ENCODE assay signal across 17 cellular contexts in the genomic region with DNA sequence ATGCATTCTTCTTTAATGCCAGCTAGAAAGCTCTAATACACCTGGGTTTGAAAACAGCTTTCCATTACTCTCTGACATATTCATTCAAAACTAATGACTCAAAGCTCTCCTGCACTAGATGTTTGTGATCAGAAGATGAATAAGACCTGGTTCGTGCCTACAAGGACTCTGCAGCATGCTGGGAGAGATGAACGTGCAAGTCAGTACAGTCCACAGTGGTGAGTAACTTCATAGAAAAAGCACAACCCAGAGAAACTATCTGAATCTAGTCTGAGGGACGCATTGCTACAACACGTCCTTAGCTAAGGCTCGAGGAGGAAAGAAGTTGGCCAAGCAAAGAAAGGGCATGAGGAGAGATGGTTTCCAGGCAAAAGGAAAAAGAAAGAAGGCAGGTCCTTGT.
DNase-seq lines count a peak whose midpoint lies in the region; TF ChIP-seq lines count a peak whose summit lies in the region.
"Had no signal": no experiment of that assay in that cellular context is flagged by ENCODE, and none has a peak within 500 bp of the region (broad histone marks: within the 10 kb centered on the region; RNA-seq: fewer than 3 reads in every experiment).

No MANE protein-coding gene starts in this region.

- H3K27me3 Mint-ChIP-seq in CD14-positive monocyte (ENCODE audit: low read depth in 3 of 3): peaks cover 0 to 4% (median 0%) of the 10 kb centered on the region in 3 donors
- H3K27me3 Mint-ChIP-seq in type B pancreatic cell: no peaks in the 10 kb centered on the region

- no peaks in the 10 kb centered on the region for H3K27me3 ChIP-seq in MG63
- H3K27me3 ChIP-seq: gastrocnemius medialis, thyroid gland had no signal

- H3K4me1 Mint-ChIP-seq in CD14-positive monocyte (no peaks in the 10 kb centered on the region), type B pancreatic cell (ENCODE audit: unreplicated experiment) (peaks cover 15% of the 10 kb centered on the region)

- H3K4me3 Mint-ChIP-seq in CD14-positive monocyte (no peak overlapping the region), type B pancreatic cell (no peak overlapping the region)

- no peaks in the 10 kb centered on the region for H3K36me3 ChIP-seq in MG63
- H3K36me3 ChIP-seq: gastrocnemius medialis, thyroid gland had no signal

- H3K27ac Mint-ChIP-seq in CD14-positive monocyte: no peak overlapping the region
- H3K27ac Mint-ChIP-seq in type B pancreatic cell: no peak overlapping the region

- intact Hi-C loops in CD14-positive monocyte (cut with micrococcal nuclease): no loop called here

- H3K9me3 ChIP-seq in MG63: no peaks in the 10 kb centered on the region
- H3K9me3 ChIP-seq: gastrocnemius medialis, thyroid gland had no signal

- TF ChIP-seq CTCF in choroid plexus epithelial cell (conservative IDR thresholded peaks at IDR 0.05; ENCODE audit: low read depth, low read length): no peak
- TF ChIP-seq CTCF in CD14-positive monocyte (IDR thresholded peaks at IDR 0.05): no peak
- TF ChIP-seq CTCF in type B pancreatic cell (conservative IDR thresholded peaks at IDR 0.05): no peak

- peak; percentile 87 for DNase-seq in AG20443 (ENCODE audit: low spot score)
- peak; percentile 30 for DNase-seq in MG63
- DNase-seq in choroid plexus epithelial cell (ENCODE audit: low read depth): peak; percentile 88
- DNase-seq in myocyte (ENCODE audit: low read depth): peak; percentile 26
- no peak for DNase-seq in CD14-positive monocyte (ENCODE audit: low spot score)
- DNase-seq in type B pancreatic cell (ENCODE audit: extremely low spot score, unreplicated experiment): no peak
- DNase-seq in middle frontal gyrus (ENCODE audit: extremely low spot score, low spot score): no peak
- no peak for DNase-seq in NAMALWA (ENCODE audit: low spot score)
- DNase-seq: activated T-cell treated with anti-CD3 and anti-CD28 coated beads, Interleukin-2, amount 50 U/mL, for 1 hour; amygdala; DND-41; gastrocnemius medialis; islet precursor cell; NCI-H1105 treated with DMSO at 0.1 percent for 48 hours; NCI-H446; T-helper 1 cell; thyroid gland had no signal

- no peak overlapping the region for H3K4me3 ChIP-seq in MG63
- H3K4me3 ChIP-seq in choroid plexus epithelial cell (ENCODE audit: low read depth, low read length): no peak overlapping the region
- H3K4me3 ChIP-seq: gastrocnemius medialis, thyroid gland had no signal

- H3K9me3 Mint-ChIP-seq in CD14-positive monocyte (peaks cover 0 to 10% (median 7%) of the 10 kb centered on the region in 7 donors), type B pancreatic cell (no peaks in the 10 kb centered on the region)

- H3K36me3 Mint-ChIP-seq in CD14-positive monocyte (no peaks in the 10 kb centered on the region), type B pancreatic cell (no peaks in the 10 kb centered on the region)

Comparison
In these comparisons a context has a peak if more than half of its experiments do, and no peak if none do; other contexts are left out.
1. DNase-seq: peak in AG20443 (single experiment), MG63 (single experiment), choroid plexus epithelial cell (single experiment) and myocyte (single experiment); none in CD14-positive monocyte (single experiment), type B pancreatic cell (single experiment), middle frontal gyrus (single experiment) and NAMALWA (single experiment).